Comparison of ENCODE assay signal across 38 cellular contexts in the genomic region with DNA sequence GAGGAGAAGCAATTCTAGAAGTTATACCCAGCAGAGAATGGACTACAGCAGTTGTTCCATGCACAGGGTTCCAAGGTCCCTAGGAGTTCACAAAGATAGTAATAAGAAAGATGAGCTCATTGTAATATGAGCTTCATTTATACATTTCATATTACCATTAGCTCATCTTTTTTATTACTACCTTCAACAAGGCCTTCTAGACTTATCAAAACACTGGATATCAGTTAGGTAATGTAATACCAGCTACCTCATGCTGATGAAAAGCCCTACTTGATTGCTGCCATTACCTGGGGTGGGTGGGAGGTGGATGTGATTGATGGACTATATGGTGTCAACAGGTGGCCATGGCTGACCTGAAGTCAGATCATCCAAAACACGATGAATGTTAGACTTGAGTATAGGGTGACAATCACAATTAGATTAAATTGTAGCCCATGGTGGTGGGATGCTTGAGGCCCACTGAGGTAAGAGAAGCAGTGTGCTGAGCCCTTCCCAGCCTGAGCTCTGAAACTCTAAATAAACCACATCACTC. TPM values are rescaled to one million over a fixed set of nuclear protein-coding genes. Genes with fewer than 3 reads are reported as not detected.
"Had no signal": no experiment of that assay in that cellular context is flagged by ENCODE, and none has a peak within 500 bp of the region (broad histone marks: within the 10 kb centered on the region; RNA-seq: fewer than 3 reads in every experiment).

No MANE protein-coding gene starts in this region.

- H3K4me3 ChIP-seq: MG63 had no signal

- H3K36me3 ChIP-seq: MG63 had no signal

- DNase-seq: Karpas-422, Kasumi-1, MG63, MM.1S, MV-4-11, NCI-H1048, NCI-H1092, NCI-H1092 treated with DMSO at 0.1 percent for 48 hours, NCI-H1105, NCI-H1105 treated with DMSO at 0.1 percent for 48 hours, NCI-H1417, NCI-H1417 treated with DMSO at 0.1 percent for 48 hours, NCI-H1436, NCI-H1436 treated with DMSO at 0.1 percent for 48 hours, NCI-H1694, NCI-H1694 treated with DMSO at 0.1 percent for 48 hours, NCI-H187, NCI-H187 treated with DMSO at 0.1 percent for 48 hours, NCI-H1930, NCI-H2029, NCI-H2029 treated with DMSO at 0.1 percent for 48 hours, NCI-H2081, NCI-H2081 treated with DMSO at 0.1 percent for 48 hours, NCI-H2107, NCI-H2171, NCI-H2171 treated with DMSO at 0.1 percent for 48 hours, NCI-H2227 treated with DMSO at 0.1 percent for 48 hours, NCI-H226, NCI-H345, NCI-H446, NCI-H446 treated with DMSO at 0.1 percent for 48 hours, NCI-H510A, NCI-H510A treated with DMSO at 0.1 percent for 48 hours, NCI-H524 had no signal

RNA-seq across cellular contexts. Expression of gene SPATA46, which starts 34.1 kb away (rescaled TPM):
- total RNA-seq: LHCN-M2, M059J, MCF 10A, NCI-H460 had no signal
